Comparison of ENCODE assay signal across 14 cellular contexts in the genomic region with DNA sequence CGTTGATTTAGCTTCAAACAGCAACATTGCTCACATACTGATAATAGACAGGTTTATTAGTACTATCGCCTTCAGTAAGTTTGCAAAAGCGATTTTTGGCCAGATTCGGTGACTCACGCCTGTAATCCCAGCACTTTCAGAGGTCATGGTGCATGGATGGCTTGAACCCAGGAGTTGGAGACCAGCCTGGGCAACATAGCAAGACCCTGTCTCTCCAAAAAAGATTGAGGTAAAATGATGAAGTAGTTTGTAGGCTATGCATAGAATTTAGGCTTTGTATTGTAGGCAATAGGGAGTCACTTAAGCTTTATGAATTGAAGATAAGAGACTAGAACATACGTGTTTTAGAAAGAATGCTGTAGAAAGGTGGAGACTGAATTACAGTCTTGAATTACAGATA. TPM values are rescaled to one million over a fixed set of nuclear protein-coding genes. Genes with fewer than 3 reads are reported as not detected.
DNase-seq lines count a peak whose midpoint lies in the region; ATAC-seq and TF ChIP-seq lines count a peak whose summit lies in the region.
"Had no signal": no experiment of that assay in that cellular context is flagged by ENCODE, and none has a peak within 500 bp of the region (broad histone marks: within the 10 kb centered on the region; RNA-seq: fewer than 3 reads in every experiment).

No MANE protein-coding gene starts in this region.

- no peak for DNase-seq in CD8-positive, alpha-beta memory T cell
- no peak for DNase-seq in activated CD8-positive, alpha-beta T cell treated with anti-CD3 and anti-CD28 coated beads, Interleukin-2, amount 10 ng/mL, durations not matched to agents 7 days and 5 days
- DNase-seq in naive thymus-derived CD4-positive, alpha-beta T cell: no peak
- DNase-seq in RWPE1 (ENCODE audit: low spot score) (no peak), cerebellar cortex (ENCODE audit: low spot score) (no peak), DMS79 treated with DMSO at 0.1 percent for 48 hours (lab: John Stamatoyannopoulos, UW) (no peak)
- DNase-seq: activated CD4-positive, alpha-beta T cell treated with anti-CD3 and anti-CD28 coated beads, Interleukin-2, amount 50 U/mL, for 1 hour; cortex of kidney; mesenchymal stem cell; Peyer's patch; stimulated activated CD4-positive, alpha-beta T cell treated with anti-CD3 and anti-CD28 coated beads, Interleukin-4, amount 100 ng/mL, for 4 hours; stimulated activated naive CD8-positive, alpha-beta T cell treated with anti-CD3 and anti-CD28 coated beads, Interleukin-15, amount 100 ng/mL, for 72 hours had no signal

- H3K27me3 Mint-ChIP-seq in CD8-positive, alpha-beta memory T cell: no peaks in the 10 kb centered on the region
- H3K27me3 Mint-ChIP-seq in activated CD8-positive, alpha-beta T cell treated with anti-CD3 and anti-CD28 coated beads, Interleukin-2, amount 10 ng/mL, durations not matched to agents 7 days and 5 days (ENCODE audit: low read depth): peaks cover 2% of the 10 kb centered on the region
- H3K27me3 Mint-ChIP-seq in naive thymus-derived CD4-positive, alpha-beta T cell: peaks cover 0 to 8% (median 0%) of the 10 kb centered on the region in 5 donors
- H3K27me3 Mint-ChIP-seq: stimulated activated naive CD8-positive, alpha-beta T cell treated with anti-CD3 and anti-CD28 coated beads, Interleukin-15, amount 100 ng/mL, for 72 hours had no signal

- peaks cover 35 to 42% (median 40%) of the 10 kb centered on the region in 3 donors for H3K4me1 Mint-ChIP-seq in CD8-positive, alpha-beta memory T cell
- peaks cover 19% of the 10 kb centered on the region for H3K4me1 Mint-ChIP-seq in activated CD8-positive, alpha-beta T cell treated with anti-CD3 and anti-CD28 coated beads, Interleukin-2, amount 10 ng/mL, durations not matched to agents 7 days and 5 days (ENCODE audit: low read depth)
- peaks cover 21 to 50% (median 47%) of the 10 kb centered on the region in 7 donors for H3K4me1 Mint-ChIP-seq in naive thymus-derived CD4-positive, alpha-beta T cell

- H2AFZ ChIP-seq in ACC112 (ENCODE audit: low read length, unreplicated experiment): no peak overlapping the region

- CTCF ChIA-PET in CD8-positive, alpha-beta memory T cell (lab: Charles Lee): no interaction called here
- CTCF ChIA-PET in activated CD8-positive, alpha-beta T cell treated with anti-CD3 and anti-CD28 coated beads, Interleukin-2, amount 10 ng/mL, durations not matched to agents 7 days and 5 days (lab: Charles Lee): interaction anchor here (1.9 to 2.3 kb wide), 2 partner anchors 45 to 49 kb away, joined by 7 to 11 read pairs; partner anchors contain the start of gene GUF1
- CTCF ChIA-PET in naive thymus-derived CD4-positive, alpha-beta T cell (lab: Charles Lee): no interaction called here
- CTCF ChIA-PET in RWPE1 (lab: Yijun Ruan, JAX): interaction anchor here (1.1 kb wide), 1 partner anchor 11 kb away, joined by 4 read pairs; no protein-coding TSS in a partner anchor

- peak overlapping the region in 6 of 7 donors; percentile 83 to 92 (median 91) for H3K4me3 Mint-ChIP-seq in CD8-positive, alpha-beta memory T cell
- peak overlapping the region; percentile 91 for H3K4me3 Mint-ChIP-seq in activated CD8-positive, alpha-beta T cell treated with anti-CD3 and anti-CD28 coated beads, Interleukin-2, amount 10 ng/mL, durations not matched to agents 7 days and 5 days
- H3K4me3 Mint-ChIP-seq in naive thymus-derived CD4-positive, alpha-beta T cell: peak overlapping the region in 8 of 10 donors; percentile 79 to 97 (median 90)

- TF ChIP-seq CTCF in RWPE1 (conservative IDR thresholded peaks at IDR 0.05; ENCODE audit: low read depth): no peak

- peaks cover 0 to 9% (median 0%) of the 10 kb centered on the region in 3 donors for H3K36me3 Mint-ChIP-seq in CD8-positive, alpha-beta memory T cell
- no peaks in the 10 kb centered on the region for H3K36me3 Mint-ChIP-seq in activated CD8-positive, alpha-beta T cell treated with anti-CD3 and anti-CD28 coated beads, Interleukin-2, amount 10 ng/mL, durations not matched to agents 7 days and 5 days (ENCODE audit: low read depth)
- peaks cover 0 to 3% (median 0%) of the 10 kb centered on the region in 5 donors for H3K36me3 Mint-ChIP-seq in naive thymus-derived CD4-positive, alpha-beta T cell

- H3K9me3 ChIP-seq in CD8-positive, alpha-beta memory T cell (ENCODE audit: low read length): no peaks in the 10 kb centered on the region
- H3K9me3 ChIP-seq in naive thymus-derived CD4-positive, alpha-beta T cell (ENCODE audit: control insufficient read depth in 2 of 3, low read length in 3 of 3): no peaks in the 10 kb centered on the region
- H3K9me3 ChIP-seq: Peyer's patch had no signal

- intact Hi-C loops in naive thymus-derived CD4-positive, alpha-beta T cell (cut with micrococcal nuclease): loop anchor here in 1 of 2 donors (2.0 kb wide), 1 partner anchor 19 kb away; no protein-coding TSS in a partner anchor

- H3K27me3 ChIP-seq in ACC112 (ENCODE audit: insufficient read depth, low read length): no peaks in the 10 kb centered on the region
- no peaks in the 10 kb centered on the region for H3K27me3 ChIP-seq in CD8-positive, alpha-beta memory T cell (ENCODE audit: insufficient read depth, low read length, poor library complexity, severe bottlenecking)
- no peaks in the 10 kb centered on the region for H3K27me3 ChIP-seq in naive thymus-derived CD4-positive, alpha-beta T cell (ENCODE audit: control insufficient read depth in 2 of 2, insufficient read depth in 2 of 2, low read length in 2 of 2)
- H3K27me3 ChIP-seq: Peyer's patch had no signal

- H3K27ac Mint-ChIP-seq in CD8-positive, alpha-beta memory T cell: peak overlapping the region in 1 of 8 donors; percentile 78
- no peak overlapping the region for H3K27ac Mint-ChIP-seq in activated CD8-positive, alpha-beta T cell treated with anti-CD3 and anti-CD28 coated beads, Interleukin-2, amount 10 ng/mL, durations not matched to agents 7 days and 5 days
- H3K27ac Mint-ChIP-seq in naive thymus-derived CD4-positive, alpha-beta T cell: peak overlapping the region in 6 of 9 donors; percentile 47 to 93 (median 86)

- H3K4me1 ChIP-seq in ACC112 (ENCODE audit: control insufficient read depth, insufficient read depth, low read length, unreplicated experiment): peaks cover 4% of the 10 kb centered on the region
- peaks cover 15% of the 10 kb centered on the region for H3K4me1 ChIP-seq in CD8-positive, alpha-beta memory T cell (ENCODE audit: insufficient read depth, low read length)
- peaks cover 13 to 18% of the 10 kb centered on the region in 2 donors for H3K4me1 ChIP-seq in naive thymus-derived CD4-positive, alpha-beta T cell (ENCODE audit: control insufficient read depth in 2 of 2, insufficient read depth in 2 of 2, low read length in 2 of 2)

- POLR2A ChIA-PET in CD8-positive, alpha-beta memory T cell (lab: Charles Lee): interaction anchor here (3.4 kb wide), 1 partner anchor 49 kb away, joined by 29 read pairs; the partner anchor contains the start of gene GUF1
- POLR2A ChIA-PET in activated CD8-positive, alpha-beta T cell treated with anti-CD3 and anti-CD28 coated beads, Interleukin-2, amount 10 ng/mL, durations not matched to agents 7 days and 5 days (lab: Charles Lee): interaction anchor here (1.3 kb wide), 1 partner anchor 49 kb away, joined by 7 read pairs; the partner anchor contains the start of gene GUF1
- POLR2A ChIA-PET in naive thymus-derived CD4-positive, alpha-beta T cell (lab: Charles Lee): interaction anchor here (3.8 kb wide), 1 partner anchor 49 kb away, joined by 41 read pairs; the partner anchor contains the start of gene GUF1
- POLR2A ChIA-PET in RWPE1 (lab: Yijun Ruan, JAX; ENCODE audit: low non-redundant PET): no interaction called here

- H3K27ac ChIP-seq in ACC112 (ENCODE audit: low read depth, low read length) (no peak overlapping the region), RWPE1 (no peak overlapping the region)
- no peak overlapping the region for H3K27ac ChIP-seq in CD8-positive, alpha-beta memory T cell (ENCODE audit: low read depth, low read length)
- H3K27ac ChIP-seq in naive thymus-derived CD4-positive, alpha-beta T cell (ENCODE audit: low read depth, low read length): no peak overlapping the region

- no peaks in the 10 kb centered on the region for H3K36me3 ChIP-seq in ACC112 (ENCODE audit: insufficient read depth, low read length)
- no peaks in the 10 kb centered on the region for H3K36me3 ChIP-seq in CD8-positive, alpha-beta memory T cell (ENCODE audit: insufficient read depth, low read length)
- H3K36me3 ChIP-seq in naive thymus-derived CD4-positive, alpha-beta T cell (ENCODE audit: control insufficient read depth in 2 of 3, insufficient read depth in 3 of 3, low read length in 3 of 3): peaks cover 0 to 5% (median 0%) of the 10 kb centered on the region in 3 experiments
- H3K36me3 ChIP-seq: Peyer's patch had no signal

- peak overlapping the region; percentile 97; the same call in 1 of the 2 replicates for H3K4me3 ChIP-seq in ACC112 (ENCODE audit: low read depth, low read length)
- no peak overlapping the region for H3K4me3 ChIP-seq in CD8-positive, alpha-beta memory T cell (ENCODE audit: low read length)
- H3K4me3 ChIP-seq in naive thymus-derived CD4-positive, alpha-beta T cell (ENCODE audit: low read length): peak overlapping the region; percentile 73

- no peak for ATAC-seq in activated CD8-positive, alpha-beta T cell treated with anti-CD3 and anti-CD28 coated beads, Interleukin-2, amount 10 ng/mL, durations not matched to agents 7 days and 5 days
- ATAC-seq in naive thymus-derived CD4-positive, alpha-beta T cell: no peak
- no peak for ATAC-seq in GM21717 (IDR thresholded peaks at IDR 0.05; ENCODE audit: unreplicated experiment)

- H3K9me3 Mint-ChIP-seq in CD8-positive, alpha-beta memory T cell: no peaks in the 10 kb centered on the region
- no peaks in the 10 kb centered on the region for H3K9me3 Mint-ChIP-seq in activated CD8-positive, alpha-beta T cell treated with anti-CD3 and anti-CD28 coated beads, Interleukin-2, amount 10 ng/mL, durations not matched to agents 7 days and 5 days (ENCODE audit: insufficient read depth)
- H3K9me3 Mint-ChIP-seq in naive thymus-derived CD4-positive, alpha-beta T cell: no peaks in the 10 kb centered on the region
- H3K9me3 Mint-ChIP-seq: stimulated activated naive CD8-positive, alpha-beta T cell treated with anti-CD3 and anti-CD28 coated beads, Interleukin-15, amount 100 ng/mL, for 72 hours had no signal

- peaks cover 33% of the 10 kb centered on the region for H3K79me2 ChIP-seq in ACC112 (ENCODE audit: control insufficient read depth, insufficient read depth, low read length, unreplicated experiment)

RNA-seq across cellular contexts. Expression of gene GNPDA2, which starts 1.1 kb away (rescaled TPM):
- total RNA-seq in CD8-positive, alpha-beta memory T cell: 10 to 100 TPM; 20.0 to 20.9 TPM
- 20.4 TPM for polyA plus RNA-seq in CD8-positive, alpha-beta memory T cell
- total RNA-seq in activated CD8-positive, alpha-beta T cell treated with anti-CD3 and anti-CD28 coated beads, Interleukin-2, amount 10 ng/mL, durations not matched to agents 7 days and 5 days: 10 to 100 TPM; 11.5 to 12.5 TPM
- 10 to 100 TPM in 3 of 5 experiments, 1 to 10 TPM in 2; 6.8 to 14.8 (median 12.9) TPM for total RNA-seq in naive thymus-derived CD4-positive, alpha-beta T cell
- polyA plus RNA-seq in naive thymus-derived CD4-positive, alpha-beta T cell: 10 to 100 TPM; 20.3 to 21.1 TPM

RNA-seq across cellular contexts. Expression of gene GUF1, which starts 49.3 kb away (rescaled TPM):
- total RNA-seq in CD8-positive, alpha-beta memory T cell: 10 to 100 TPM; 41.3 to 43.0 TPM
- 8.7 TPM for polyA plus RNA-seq in CD8-positive, alpha-beta memory T cell
- 10 to 100 TPM; 22.9 to 26.0 TPM for total RNA-seq in activated CD8-positive, alpha-beta T cell treated with anti-CD3 and anti-CD28 coated beads, Interleukin-2, amount 10 ng/mL, durations not matched to agents 7 days and 5 days
- 10 to 100 TPM; 15.5 to 26.0 (median 25.0) TPM for total RNA-seq in naive thymus-derived CD4-positive, alpha-beta T cell
- 10 to 100 TPM; 11.0 to 11.3 TPM for polyA plus RNA-seq in naive thymus-derived CD4-positive, alpha-beta T cell

Comparison
In these comparisons a context has a peak if more than half of its experiments do, and no peak if none do; other contexts are left out.
1. CTCF ChIA-PET loops: an anchor here in activated CD8-positive, alpha-beta T cell treated with anti-CD3 and anti-CD28 coated beads, Interleukin-2, amount 10 ng/mL, durations not matched to agents 7 days and 5 days (1.9 to 2.3 kb wide) and RWPE1 (1.1 kb wide); none called in CD8-positive, alpha-beta memory T cell and naive thymus-derived CD4-positive, alpha-beta T cell.